In the genomic region with DNA sequence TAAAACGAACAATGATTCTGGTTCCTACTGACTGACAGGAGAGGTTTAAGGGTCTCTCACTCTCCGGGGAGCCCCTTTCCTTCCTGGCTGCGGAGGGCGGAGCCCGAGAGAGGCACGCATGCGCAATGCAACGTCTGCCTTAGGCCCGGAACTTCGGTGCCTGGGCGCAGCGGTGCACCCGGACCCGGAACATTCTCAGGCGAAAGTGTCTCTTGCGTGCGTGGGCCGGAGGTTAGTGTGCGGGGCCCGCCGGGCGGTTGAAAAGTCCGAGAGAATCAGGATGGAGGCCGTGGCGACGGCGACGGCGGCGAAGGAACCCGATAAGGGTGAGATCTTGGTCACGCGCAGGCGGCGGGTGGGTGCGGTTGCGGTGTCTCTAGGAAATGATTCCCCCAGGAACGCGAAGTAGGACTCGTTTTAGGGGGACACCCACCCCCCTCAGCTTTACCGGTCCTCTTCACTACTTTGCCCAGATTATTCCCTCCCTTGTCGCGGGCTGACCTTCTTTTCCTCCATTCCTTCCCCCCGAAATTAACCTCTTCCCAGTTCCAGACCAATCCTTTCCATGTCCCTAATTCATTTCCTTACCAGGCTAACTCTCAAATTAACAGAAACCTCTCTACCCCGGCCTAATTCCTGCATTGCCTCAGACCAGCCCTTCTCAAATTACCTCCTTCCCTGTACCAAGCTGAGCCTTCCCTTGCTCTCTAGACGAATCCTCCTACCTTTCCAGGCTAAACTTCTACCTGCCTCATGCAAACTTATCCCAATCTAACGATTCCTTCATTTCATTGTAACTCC, we compare ENCODE assay signal across 1 cellular context.
TF ChIP-seq lines count a peak whose summit lies in the region.

A gene (plus strand): TSS at position 142 of the 801 bp plus-strand sequence. CDS start 139 bp downstream, at position 281.

TF ChIP-seq in HepG2, 621 proteins besides CTCF, POLR2A, EP300 and RAD21 (continued from another document and continues in another):
- TF ChIP-seq ZFP90 (CRISPR knock-in tag; IDR thresholded peaks at IDR 0.05; ENCODE audit: borderline replicate concordance): 0 out of 2 replicates have a peak, but pooled peaks have one; percentile 48
- peak; percentile 40; the same call in 1 of the 2 replicates for TF ChIP-seq NFYC (CRISPR knock-in tag; IDR thresholded peaks at IDR 0.05)
- no peak for TF ChIP-seq ZSCAN30 (CRISPR knock-in tag; IDR thresholded peaks at IDR 0.05)
- TF ChIP-seq, protein P1, sequence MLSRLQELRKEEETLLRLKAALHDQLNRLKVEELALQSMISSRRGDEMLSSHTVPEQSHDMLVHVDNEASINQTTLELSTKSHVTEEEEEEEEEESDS (CRISPR knock-in tag; IDR thresholded peaks at IDR 0.05; ENCODE audit: borderline replicate concordance): no peak
- TF ChIP-seq NCOA2 (CRISPR knock-in tag; IDR thresholded peaks at IDR 0.05): peak; percentile 46; the same call in 1 of the 2 replicates
- peak; percentile 70 for TF ChIP-seq ZSCAN21 (CRISPR knock-in tag; IDR thresholded peaks at IDR 0.05; ENCODE audit: borderline replicate concordance)
- TF ChIP-seq ZFX (CRISPR knock-in tag; IDR thresholded peaks at IDR 0.05; ENCODE audit: low read depth): peak; percentile 92
- peak; percentile 47; the same call in 1 of the 2 replicates for TF ChIP-seq ZNF563 (CRISPR knock-in tag; IDR thresholded peaks at IDR 0.05)
- no peak for TF ChIP-seq HHEX (CRISPR knock-in tag; IDR thresholded peaks at IDR 0.05)
- peak; percentile 63; the same call in 1 of the 2 replicates for TF ChIP-seq ZNF430 (CRISPR knock-in tag; IDR thresholded peaks at IDR 0.05)
- TF ChIP-seq, protein P2, sequence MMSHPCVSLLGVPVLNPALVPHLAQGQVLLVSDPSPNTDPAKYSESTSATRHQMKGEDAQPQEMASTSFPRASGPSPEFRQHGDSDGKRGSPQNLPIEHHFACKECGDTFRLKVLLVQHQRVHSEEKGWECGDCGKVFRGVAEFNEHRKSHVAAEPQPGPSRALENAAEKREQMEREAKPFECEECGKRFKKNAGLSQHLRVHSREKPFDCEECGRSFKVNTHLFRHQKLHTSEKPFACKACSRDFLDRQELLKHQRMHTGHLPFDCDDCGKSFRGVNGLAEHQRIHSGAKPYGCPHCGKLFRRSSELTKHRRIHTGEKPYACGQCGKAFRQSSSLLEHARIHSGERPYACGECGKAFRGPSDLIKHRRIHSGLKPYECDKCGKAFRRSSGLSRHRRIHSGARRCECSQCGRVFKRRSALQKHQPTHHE (CRISPR knock-in tag; IDR thresholded peaks at IDR 0.05; ENCODE audit: borderline replicate concordance): 0 out of 2 replicates have a peak, but pooled peaks have one; percentile 29
- TF ChIP-seq, protein P3, sequence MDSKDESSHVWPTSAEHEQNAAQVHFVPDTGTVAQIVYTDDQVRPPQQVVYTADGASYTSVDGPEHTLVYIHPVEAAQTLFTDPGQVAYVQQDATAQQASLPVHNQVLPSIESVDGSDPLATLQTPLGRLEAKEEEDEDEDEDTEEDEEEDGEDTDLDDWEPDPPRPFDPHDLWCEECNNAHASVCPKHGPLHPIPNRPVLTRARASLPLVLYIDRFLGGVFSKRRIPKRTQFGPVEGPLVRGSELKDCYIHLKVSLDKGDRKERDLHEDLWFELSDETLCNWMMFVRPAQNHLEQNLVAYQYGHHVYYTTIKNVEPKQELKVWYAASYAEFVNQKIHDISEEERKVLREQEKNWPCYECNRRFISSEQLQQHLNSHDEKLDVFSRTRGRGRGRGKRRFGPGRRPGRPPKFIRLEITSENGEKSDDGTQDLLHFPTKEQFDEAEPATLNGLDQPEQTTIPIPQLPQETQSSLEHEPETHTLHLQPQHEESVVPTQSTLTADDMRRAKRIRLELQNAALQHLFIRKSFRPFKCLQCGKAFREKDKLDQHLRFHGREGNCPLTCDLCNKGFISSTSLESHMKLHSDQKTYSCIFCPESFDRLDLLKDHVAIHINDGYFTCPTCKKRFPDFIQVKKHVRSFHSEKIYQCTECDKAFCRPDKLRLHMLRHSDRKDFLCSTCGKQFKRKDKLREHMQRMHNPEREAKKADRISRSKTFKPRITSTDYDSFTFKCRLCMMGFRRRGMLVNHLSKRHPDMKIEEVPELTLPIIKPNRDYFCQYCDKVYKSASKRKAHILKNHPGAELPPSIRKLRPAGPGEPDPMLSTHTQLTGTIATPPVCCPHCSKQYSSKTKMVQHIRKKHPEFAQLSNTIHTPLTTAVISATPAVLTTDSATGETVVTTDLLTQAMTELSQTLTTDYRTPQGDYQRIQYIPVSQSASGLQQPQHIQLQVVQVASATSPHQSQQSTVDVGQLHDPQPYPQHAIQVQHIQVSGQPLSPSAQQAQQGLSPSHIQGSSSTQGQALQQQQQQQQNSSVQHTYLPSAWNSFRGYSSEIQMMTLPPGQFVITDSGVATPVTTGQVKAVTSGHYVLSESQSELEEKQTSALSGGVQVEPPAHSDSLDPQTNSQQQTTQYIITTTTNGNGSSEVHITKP (CRISPR knock-in tag; IDR thresholded peaks at IDR 0.05; ENCODE audit: low read depth): peak; percentile 62; the same call in 1 of the 2 replicates
- TF ChIP-seq HES4 (CRISPR knock-in tag; IDR thresholded peaks at IDR 0.05; ENCODE audit: borderline replicate concordance): no peak
- no peak for TF ChIP-seq RFX5 (IDR thresholded peaks at IDR 0.05; ENCODE audit: low read depth, low read length)
- no peak for TF ChIP-seq PHB2 (IDR thresholded peaks at IDR 0.05; ENCODE audit: partially characterized antibody)
- no peak for TF ChIP-seq CEBPB (IDR thresholded peaks at IDR 0.05; ENCODE audit: borderline replicate concordance, low read depth, low read length)
- no peak; the same call in 1 of the 2 replicates for TF ChIP-seq DNMT1 (CRISPR knock-in tag; IDR thresholded peaks at IDR 0.05)
- no peak for TF ChIP-seq SMARCC2 (IDR thresholded peaks at IDR 0.05)
- TF ChIP-seq TEAD2 (CRISPR knock-in tag; IDR thresholded peaks at IDR 0.05): no peak
- no peak; the same call in 1 of the 2 replicates for TF ChIP-seq TBX3 (IDR thresholded peaks at IDR 0.05; ENCODE audit: borderline replicate concordance)
- TF ChIP-seq SPEN (CRISPR knock-in tag; IDR thresholded peaks at IDR 0.05; ENCODE audit: low read depth): peak; percentile 78
- peak; percentile 88 for TF ChIP-seq SAP130 (CRISPR knock-in tag; IDR thresholded peaks at IDR 0.05; ENCODE audit: low read depth)
- peak; percentile 72 for TF ChIP-seq SIN3B (IDR thresholded peaks at IDR 0.05; ENCODE audit: low read length)
- TF ChIP-seq ZNF768 (CRISPR knock-in tag; IDR thresholded peaks at IDR 0.05): peak; percentile 81; the same call in 1 of the 2 replicates
- TF ChIP-seq, protein P4, sequence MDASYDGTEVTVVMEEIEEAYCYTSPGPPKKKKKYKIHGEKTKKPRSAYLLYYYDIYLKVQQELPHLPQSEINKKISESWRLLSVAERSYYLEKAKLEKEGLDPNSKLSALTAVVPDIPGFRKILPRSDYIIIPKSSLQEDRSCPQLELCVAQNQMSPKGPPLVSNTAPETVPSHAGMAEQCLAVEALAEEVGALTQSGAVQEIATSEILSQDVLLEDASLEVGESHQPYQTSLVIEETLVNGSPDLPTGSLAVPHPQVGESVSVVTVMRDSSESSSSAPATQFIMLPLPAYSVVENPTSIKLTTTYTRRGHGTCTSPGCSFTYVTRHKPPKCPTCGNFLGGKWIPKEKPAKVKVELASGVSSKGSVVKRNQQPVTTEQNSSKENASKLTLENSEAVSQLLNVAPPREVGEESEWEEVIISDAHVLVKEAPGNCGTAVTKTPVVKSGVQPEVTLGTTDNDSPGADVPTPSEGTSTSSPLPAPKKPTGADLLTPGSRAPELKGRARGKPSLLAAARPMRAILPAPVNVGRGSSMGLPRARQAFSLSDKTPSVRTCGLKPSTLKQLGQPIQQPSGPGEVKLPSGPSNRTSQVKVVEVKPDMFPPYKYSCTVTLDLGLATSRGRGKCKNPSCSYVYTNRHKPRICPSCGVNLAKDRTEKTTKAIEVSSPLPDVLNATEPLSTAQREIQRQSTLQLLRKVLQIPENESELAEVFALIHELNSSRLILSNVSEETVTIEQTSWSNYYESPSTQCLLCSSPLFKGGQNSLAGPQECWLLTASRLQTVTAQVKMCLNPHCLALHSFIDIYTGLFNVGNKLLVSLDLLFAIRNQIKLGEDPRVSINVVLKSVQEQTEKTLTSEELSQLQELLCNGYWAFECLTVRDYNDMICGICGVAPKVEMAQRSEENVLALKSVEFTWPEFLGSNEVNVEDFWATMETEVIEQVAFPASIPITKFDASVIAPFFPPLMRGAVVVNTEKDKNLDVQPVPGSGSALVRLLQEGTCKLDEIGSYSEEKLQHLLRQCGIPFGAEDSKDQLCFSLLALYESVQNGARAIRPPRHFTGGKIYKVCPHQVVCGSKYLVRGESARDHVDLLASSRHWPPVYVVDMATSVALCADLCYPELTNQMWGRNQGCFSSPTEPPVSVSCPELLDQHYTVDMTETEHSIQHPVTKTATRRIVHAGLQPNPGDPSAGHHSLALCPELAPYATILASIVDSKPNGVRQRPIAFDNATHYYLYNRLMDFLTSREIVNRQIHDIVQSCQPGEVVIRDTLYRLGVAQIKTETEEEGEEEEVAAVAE (CRISPR knock-in tag; IDR thresholded peaks at IDR 0.05; ENCODE audit: borderline replicate concordance): peak; percentile 52; the same call in 1 of the 2 replicates
- TF ChIP-seq ZNF207 (IDR thresholded peaks at IDR 0.05; ENCODE audit: borderline replicate concordance): no peak
- no peak for TF ChIP-seq ZNF589 (CRISPR knock-in tag; conservative IDR thresholded peaks at IDR 0.05)
- TF ChIP-seq NFIB (CRISPR knock-in tag; IDR thresholded peaks at IDR 0.05; ENCODE audit: borderline replicate concordance): no peak
- TF ChIP-seq, protein P5, sequence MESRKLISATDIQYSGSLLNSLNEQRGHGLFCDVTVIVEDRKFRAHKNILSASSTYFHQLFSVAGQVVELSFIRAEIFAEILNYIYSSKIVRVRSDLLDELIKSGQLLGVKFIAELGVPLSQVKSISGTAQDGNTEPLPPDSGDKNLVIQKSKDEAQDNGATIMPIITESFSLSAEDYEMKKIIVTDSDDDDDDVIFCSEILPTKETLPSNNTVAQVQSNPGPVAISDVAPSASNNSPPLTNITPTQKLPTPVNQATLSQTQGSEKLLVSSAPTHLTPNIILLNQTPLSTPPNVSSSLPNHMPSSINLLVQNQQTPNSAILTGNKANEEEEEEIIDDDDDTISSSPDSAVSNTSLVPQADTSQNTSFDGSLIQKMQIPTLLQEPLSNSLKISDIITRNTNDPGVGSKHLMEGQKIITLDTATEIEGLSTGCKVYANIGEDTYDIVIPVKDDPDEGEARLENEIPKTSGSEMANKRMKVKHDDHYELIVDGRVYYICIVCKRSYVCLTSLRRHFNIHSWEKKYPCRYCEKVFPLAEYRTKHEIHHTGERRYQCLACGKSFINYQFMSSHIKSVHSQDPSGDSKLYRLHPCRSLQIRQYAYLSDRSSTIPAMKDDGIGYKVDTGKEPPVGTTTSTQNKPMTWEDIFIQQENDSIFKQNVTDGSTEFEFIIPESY (CRISPR knock-in tag; IDR thresholded peaks at IDR 0.05): peak; percentile 37
- TF ChIP-seq, protein P6, sequence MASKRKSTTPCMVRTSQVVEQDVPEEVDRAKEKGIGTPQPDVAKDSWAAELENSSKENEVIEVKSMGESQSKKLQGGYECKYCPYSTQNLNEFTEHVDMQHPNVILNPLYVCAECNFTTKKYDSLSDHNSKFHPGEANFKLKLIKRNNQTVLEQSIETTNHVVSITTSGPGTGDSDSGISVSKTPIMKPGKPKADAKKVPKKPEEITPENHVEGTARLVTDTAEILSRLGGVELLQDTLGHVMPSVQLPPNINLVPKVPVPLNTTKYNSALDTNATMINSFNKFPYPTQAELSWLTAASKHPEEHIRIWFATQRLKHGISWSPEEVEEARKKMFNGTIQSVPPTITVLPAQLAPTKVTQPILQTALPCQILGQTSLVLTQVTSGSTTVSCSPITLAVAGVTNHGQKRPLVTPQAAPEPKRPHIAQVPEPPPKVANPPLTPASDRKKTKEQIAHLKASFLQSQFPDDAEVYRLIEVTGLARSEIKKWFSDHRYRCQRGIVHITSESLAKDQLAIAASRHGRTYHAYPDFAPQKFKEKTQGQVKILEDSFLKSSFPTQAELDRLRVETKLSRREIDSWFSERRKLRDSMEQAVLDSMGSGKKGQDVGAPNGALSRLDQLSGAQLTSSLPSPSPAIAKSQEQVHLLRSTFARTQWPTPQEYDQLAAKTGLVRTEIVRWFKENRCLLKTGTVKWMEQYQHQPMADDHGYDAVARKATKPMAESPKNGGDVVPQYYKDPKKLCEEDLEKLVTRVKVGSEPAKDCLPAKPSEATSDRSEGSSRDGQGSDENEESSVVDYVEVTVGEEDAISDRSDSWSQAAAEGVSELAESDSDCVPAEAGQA (IDR thresholded peaks at IDR 0.05; ENCODE audit: low read depth): no peak
- TF ChIP-seq, protein P6 (CRISPR knock-in tag; IDR thresholded peaks at IDR 0.05; ENCODE audit: borderline replicate concordance): 0 out of 2 replicates have a peak, but pooled peaks have one; percentile 49
- peak; percentile 6; the same call in 1 of the 2 replicates for TF ChIP-seq FOSL2 (CRISPR knock-in tag; IDR thresholded peaks at IDR 0.05)
- TF ChIP-seq, protein P7, sequence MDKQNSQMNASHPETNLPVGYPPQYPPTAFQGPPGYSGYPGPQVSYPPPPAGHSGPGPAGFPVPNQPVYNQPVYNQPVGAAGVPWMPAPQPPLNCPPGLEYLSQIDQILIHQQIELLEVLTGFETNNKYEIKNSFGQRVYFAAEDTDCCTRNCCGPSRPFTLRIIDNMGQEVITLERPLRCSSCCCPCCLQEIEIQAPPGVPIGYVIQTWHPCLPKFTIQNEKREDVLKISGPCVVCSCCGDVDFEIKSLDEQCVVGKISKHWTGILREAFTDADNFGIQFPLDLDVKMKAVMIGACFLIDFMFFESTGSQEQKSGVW (CRISPR knock-in tag; IDR thresholded peaks at IDR 0.05; ENCODE audit: borderline replicate concordance): no peak
- 0 out of 2 replicates have a peak, but pooled peaks have one; percentile 27 for TF ChIP-seq AKAP8 (CRISPR knock-in tag; IDR thresholded peaks at IDR 0.05)
- TF ChIP-seq, protein P8, sequence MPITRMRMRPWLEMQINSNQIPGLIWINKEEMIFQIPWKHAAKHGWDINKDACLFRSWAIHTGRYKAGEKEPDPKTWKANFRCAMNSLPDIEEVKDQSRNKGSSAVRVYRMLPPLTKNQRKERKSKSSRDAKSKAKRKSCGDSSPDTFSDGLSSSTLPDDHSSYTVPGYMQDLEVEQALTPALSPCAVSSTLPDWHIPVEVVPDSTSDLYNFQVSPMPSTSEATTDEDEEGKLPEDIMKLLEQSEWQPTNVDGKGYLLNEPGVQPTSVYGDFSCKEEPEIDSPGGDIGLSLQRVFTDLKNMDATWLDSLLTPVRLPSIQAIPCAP (CRISPR knock-in tag; IDR thresholded peaks at IDR 0.05; ENCODE audit: low read depth): 0 out of 2 replicates have a peak, but pooled peaks have one; percentile 51
- TF ChIP-seq ZNF569 (CRISPR knock-in tag; IDR thresholded peaks at IDR 0.05; ENCODE audit: borderline replicate concordance): peak; percentile 64; the same call in 1 of the 2 replicates
- TF ChIP-seq MAF1 (CRISPR knock-in tag; IDR thresholded peaks at IDR 0.05; ENCODE audit: borderline replicate concordance): peak; percentile 84; the same call in 1 of the 2 replicates
